Comparison of ENCODE assay signal across 27 cellular contexts in genomic region chr5:38292228-38292627, GRCh38. TPM values are rescaled to one million over a fixed set of nuclear protein-coding genes. Genes with fewer than 3 reads are reported as not detected.
"Had no signal": no experiment of that assay in that cellular context is flagged by ENCODE, and none has a peak within 500 bp of the region (broad histone marks: within the 10 kb centered on the region; RNA-seq: fewer than 3 reads in every experiment).

No MANE protein-coding gene starts in this region.

- H3K4me3 Mint-ChIP-seq: activated CD8-positive, alpha-beta T cell treated with anti-CD3 and anti-CD28 coated beads, Interleukin-2, amount 10 ng/mL, durations not matched to agents 7 days and 5 days; activated naive CD4-positive, alpha-beta T cell treated with anti-CD3 and anti-CD28 coated beads, Interleukin-2, amount 50 U/mL, for 24 hours; activated T-helper 1 cell treated with anti-CD3 and anti-CD28 coated beads, Interleukin-12 subunit alpha, Interleukin-12 subunit beta, Interleukin-2, Interleukin-4 antibody, amounts not matched to agents 30 ng/mL and 10 ng/mL and 1 ng/mL, durations not matched to agents 14 hours and 24 hours and 36 hours had no signal

- ATAC-seq: activated CD4-positive, CD25-positive, alpha-beta regulatory T cell treated with anti-CD3 and anti-CD28 coated beads, Interleukin-2, amount 50 U/mL, for 24 hours; activated CD8-positive, alpha-beta T cell treated with anti-CD3 and anti-CD28 coated beads, Interleukin-2, amount 10 ng/mL, durations not matched to agents 7 days and 5 days; Panc1; Right ventricle myocardium inferior had no signal

- H3K9me3 ChIP-seq: breast epithelium had no signal

- H3K36me3 Mint-ChIP-seq: activated naive CD4-positive, alpha-beta T cell treated with anti-CD3 and anti-CD28 coated beads, Interleukin-2, amount 50 U/mL, for 24 hours had no signal

- H3K27me3 ChIP-seq: breast epithelium had no signal

- H3K27ac Mint-ChIP-seq: activated CD8-positive, alpha-beta T cell treated with anti-CD3 and anti-CD28 coated beads, Interleukin-2, amount 10 ng/mL, durations not matched to agents 7 days and 5 days; activated naive CD4-positive, alpha-beta T cell treated with anti-CD3 and anti-CD28 coated beads, Interleukin-2, amount 50 U/mL, for 24 hours; activated T-helper 1 cell treated with anti-CD3 and anti-CD28 coated beads, Interleukin-12 subunit alpha, Interleukin-12 subunit beta, Interleukin-2, Interleukin-4 antibody, amounts not matched to agents 30 ng/mL and 10 ng/mL and 1 ng/mL, durations not matched to agents 14 hours and 24 hours and 36 hours had no signal

- H3K9me3 Mint-ChIP-seq: activated naive CD4-positive, alpha-beta T cell treated with anti-CD3 and anti-CD28 coated beads, Interleukin-2, amount 50 U/mL, for 24 hours; activated T-helper 1 cell treated with anti-CD3 and anti-CD28 coated beads, Interleukin-12 subunit alpha, Interleukin-12 subunit beta, Interleukin-2, Interleukin-4 antibody, amounts not matched to agents 30 ng/mL and 10 ng/mL and 1 ng/mL, durations not matched to agents 14 hours and 24 hours and 36 hours had no signal

- DNase-seq: activated CD4-positive, alpha-beta T cell treated with anti-CD3 and anti-CD28 coated beads for 48 hours; activated CD4-positive, alpha-beta T cell treated with anti-CD3 and anti-CD28 coated beads, Interleukin-2, amount 50 U/mL, for 4 hours; activated CD8-positive, alpha-beta memory T cell treated with anti-CD3 and anti-CD28 coated beads, Interleukin-2, amount 50 U/mL, for 48 hours; activated CD8-positive, alpha-beta T cell treated with anti-CD3 and anti-CD28 coated beads, Interleukin-2, amount 10 ng/mL, durations not matched to agents 7 days and 5 days; activated effector memory CD4-positive, alpha-beta T cell treated with Interleukin-2 at 50 U/mL for 16 hours; activated naive CD4-positive, alpha-beta T cell; activated T-cell treated with anti-CD3 and anti-CD28 coated beads, Interleukin-2, amount 50 U/mL, for 1 hour; aorta; caudate nucleus; NCI-H1048; NCI-H146; NCI-H187 treated with DMSO at 0.1 percent for 48 hours; NCI-H2081 treated with DMSO at 0.1 percent for 48 hours; NCI-H446; NCI-H774; RPMI8226; T-helper 1 cell had no signal

- H3K4me1 Mint-ChIP-seq: activated naive CD4-positive, alpha-beta T cell treated with anti-CD3 and anti-CD28 coated beads, Interleukin-2, amount 50 U/mL, for 24 hours had no signal

- H3K36me3 ChIP-seq: breast epithelium had no signal

- H3K27ac ChIP-seq: breast epithelium, SK-N-MC had no signal

- H3K4me1 ChIP-seq: breast epithelium had no signal

- H3K4me3 ChIP-seq: breast epithelium, SK-N-MC had no signal

RNA-seq across cellular contexts. Expression of gene EGFLAM, which starts 33.9 kb away (rescaled TPM):
- total RNA-seq: activated CD8-positive, alpha-beta T cell treated with anti-CD3 and anti-CD28 coated beads, Interleukin-2, amount 10 ng/mL, durations not matched to agents 7 days and 5 days; activated T-helper 1 cell treated with anti-CD3 and anti-CD28 coated beads, Interleukin-12 subunit alpha, Interleukin-12 subunit beta, Interleukin-2, Interleukin-4 antibody, amounts not matched to agents 30 ng/mL and 10 ng/mL and 1 ng/mL, durations not matched to agents 14 hours and 24 hours and 36 hours; M059J; OCI-LY7; T-helper 2 cell treated with Interferon-gamma antibody and Interleukin-4, amounts not matched to agents 100 ng/mL and 5 ng/mL, for 36 hours had no signal
